Comparison of ENCODE assay signal across 8 cellular contexts in the genomic region with DNA sequence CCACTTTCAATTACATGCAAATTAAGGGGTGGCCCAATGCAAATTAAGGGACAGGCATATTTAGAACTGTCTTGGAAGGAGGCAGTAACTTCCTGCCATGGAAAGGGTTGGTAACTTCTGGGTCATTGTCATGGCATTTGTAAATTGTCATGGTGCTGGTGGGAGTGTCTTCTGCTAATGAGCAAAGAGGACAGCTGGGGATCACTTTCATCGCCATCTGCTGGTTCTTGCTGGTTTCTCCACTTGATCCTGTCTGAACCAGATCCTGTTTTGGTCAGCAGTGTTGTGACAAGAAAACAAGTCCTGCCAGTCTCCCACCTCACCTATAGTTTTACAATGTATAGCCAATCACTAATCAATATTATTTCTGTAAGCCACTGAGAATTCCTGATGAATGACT. TPM values are rescaled to one million over a fixed set of nuclear protein-coding genes. Genes with fewer than 3 reads are reported as not detected.
DNase-seq lines count a peak whose midpoint lies in the region; ATAC-seq and TF ChIP-seq lines count a peak whose summit lies in the region.

No MANE protein-coding gene starts in this region.

- H3K27ac ChIP-seq in DND-41 (ENCODE audit: low read length): no peak overlapping the region

- TF ChIP-seq CTCF in DND-41 (IDR thresholded peaks at IDR 0.05; ENCODE audit: borderline replicate concordance, extremely low read depth, low read length, poor library complexity, severe bottlenecking) (peak; percentile 66), kidney epithelial cell (IDR thresholded peaks at IDR 0.05; ENCODE audit: insufficient read depth, low read length, poor library complexity, severe bottlenecking) (peak; percentile 37)

- H3K27me3 ChIP-seq in DND-41 (ENCODE audit: insufficient read depth, low read length, poor library complexity) (no peaks in the 10 kb centered on the region), kidney epithelial cell (ENCODE audit: control insufficient read depth, insufficient read depth, low read length) (no peaks in the 10 kb centered on the region)

- H4K20me1 ChIP-seq in DND-41 (ENCODE audit: insufficient read depth, low read length): no peaks in the 10 kb centered on the region

- H3K4me1 ChIP-seq in DND-41 (ENCODE audit: insufficient read depth, low read length): no peaks in the 10 kb centered on the region

- H3K4me2 ChIP-seq in DND-41 (ENCODE audit: insufficient read depth, low read length): no peak overlapping the region

- peak; percentile 44 for DNase-seq in DND-41
- no peak for DNase-seq in kidney epithelial cell (ENCODE audit: low read depth)
- DNase-seq in activated CD4-positive, CD25-positive, alpha-beta regulatory T cell (lab: John Stamatoyannopoulos, UW): no peak
- DNase-seq in epidermal melanocyte (ENCODE audit: insufficient read length, low spot score): no peak
- DNase-seq in cerebellar nuclear complex (lab: John Stamatoyannopoulos, UW): no peak

- H3K4me3 ChIP-seq in DND-41 (ENCODE audit: low read depth in 1 of 2, low read length in 2 of 2) (no peak overlapping the region), kidney epithelial cell (ENCODE audit: low read depth, low read length) (no peak overlapping the region)

- ATAC-seq in DND-41 (ENCODE audit: insufficient read depth, low read depth) (peak; percentile 82), GM19351 (IDR thresholded peaks at IDR 0.05; ENCODE audit: unreplicated experiment) (peak; percentile 90), HG03565 (IDR thresholded peaks at IDR 0.05; ENCODE audit: unreplicated experiment) (peak; percentile 78), SK-N-SH treated with all-trans-retinoic acid at 6 μM for 48 hours (peak; percentile 78)

- no peak overlapping the region for H2AFZ ChIP-seq in DND-41 (ENCODE audit: low read depth, low read length)

- H3K9me3 ChIP-seq in DND-41 (ENCODE audit: insufficient read depth, low read length, severe bottlenecking): peaks cover 2% of the 10 kb centered on the region

- H3K36me3 ChIP-seq in DND-41 (ENCODE audit: insufficient read depth, low read length) (no peaks in the 10 kb centered on the region), kidney epithelial cell (ENCODE audit: control insufficient read depth, insufficient read depth, low read length) (no peaks in the 10 kb centered on the region)

- H3K79me2 ChIP-seq in DND-41 (ENCODE audit: insufficient read depth, low read length): no peaks in the 10 kb centered on the region

- no peak overlapping the region for H3K9ac ChIP-seq in DND-41 (ENCODE audit: low read depth, low read length)

TF ChIP-seq in SK-N-SH treated with all-trans-retinoic acid at 6 μM for 48 hours, 23 proteins besides CTCF, POLR2A, EP300 and RAD21:
- no peak for TF ChIP-seq BACH2 (CRISPR knock-in tag; IDR thresholded peaks at IDR 0.05; ENCODE audit: borderline replicate concordance)
- no peak for TF ChIP-seq ZNF565 (CRISPR knock-in tag; conservative IDR thresholded peaks at IDR 0.05; ENCODE audit: low read depth)
- TF ChIP-seq ARNTL (CRISPR knock-in tag; IDR thresholded peaks at IDR 0.05; ENCODE audit: borderline replicate concordance, low read depth): no peak
- no peak for TF ChIP-seq OSR1 (CRISPR knock-in tag; IDR thresholded peaks at IDR 0.05)
- no peak for TF ChIP-seq TCF4 (CRISPR knock-in tag; IDR thresholded peaks at IDR 0.05; ENCODE audit: borderline replicate concordance)
- TF ChIP-seq PPARA (CRISPR knock-in tag; IDR thresholded peaks at IDR 0.05; ENCODE audit: borderline replicate concordance): no peak
- TF ChIP-seq SNAI2 (CRISPR knock-in tag; IDR thresholded peaks at IDR 0.05): no peak
- TF ChIP-seq, protein P1, sequence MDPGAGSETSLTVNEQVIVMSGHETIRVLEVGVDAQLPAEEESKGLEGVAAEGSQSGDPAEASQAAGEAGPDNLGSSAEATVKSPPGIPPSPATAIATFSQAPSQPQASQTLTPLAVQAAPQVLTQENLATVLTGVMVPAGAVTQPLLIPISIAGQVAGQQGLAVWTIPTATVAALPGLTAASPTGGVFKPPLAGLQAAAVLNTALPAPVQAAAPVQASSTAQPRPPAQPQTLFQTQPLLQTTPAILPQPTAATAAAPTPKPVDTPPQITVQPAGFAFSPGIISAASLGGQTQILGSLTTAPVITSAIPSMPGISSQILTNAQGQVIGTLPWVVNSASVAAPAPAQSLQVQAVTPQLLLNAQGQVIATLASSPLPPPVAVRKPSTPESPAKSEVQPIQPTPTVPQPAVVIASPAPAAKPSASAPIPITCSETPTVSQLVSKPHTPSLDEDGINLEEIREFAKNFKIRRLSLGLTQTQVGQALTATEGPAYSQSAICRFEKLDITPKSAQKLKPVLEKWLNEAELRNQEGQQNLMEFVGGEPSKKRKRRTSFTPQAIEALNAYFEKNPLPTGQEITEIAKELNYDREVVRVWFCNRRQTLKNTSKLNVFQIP (CRISPR knock-in tag; IDR thresholded peaks at IDR 0.05; ENCODE audit: borderline replicate concordance, low read depth): no peak
- TF ChIP-seq, protein P2, sequence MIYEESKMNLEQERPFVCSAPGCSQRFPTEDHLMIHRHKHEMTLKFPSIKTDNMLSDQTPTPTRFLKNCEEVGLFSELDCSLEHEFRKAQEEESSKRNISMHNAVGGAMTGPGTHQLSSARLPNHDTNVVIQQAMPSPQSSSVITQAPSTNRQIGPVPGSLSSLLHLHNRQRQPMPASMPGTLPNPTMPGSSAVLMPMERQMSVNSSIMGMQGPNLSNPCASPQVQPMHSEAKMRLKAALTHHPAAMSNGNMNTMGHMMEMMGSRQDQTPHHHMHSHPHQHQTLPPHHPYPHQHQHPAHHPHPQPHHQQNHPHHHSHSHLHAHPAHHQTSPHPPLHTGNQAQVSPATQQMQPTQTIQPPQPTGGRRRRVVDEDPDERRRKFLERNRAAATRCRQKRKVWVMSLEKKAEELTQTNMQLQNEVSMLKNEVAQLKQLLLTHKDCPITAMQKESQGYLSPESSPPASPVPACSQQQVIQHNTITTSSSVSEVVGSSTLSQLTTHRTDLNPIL (CRISPR knock-in tag; IDR thresholded peaks at IDR 0.05; ENCODE audit: low read depth): no peak
- no peak for TF ChIP-seq CSDC2 (CRISPR knock-in tag; IDR thresholded peaks at IDR 0.05)
- TF ChIP-seq ZNF8 (CRISPR knock-in tag; IDR thresholded peaks at IDR 0.05): no peak
- no peak for TF ChIP-seq GLIS3 (CRISPR knock-in tag; IDR thresholded peaks at IDR 0.05)
- TF ChIP-seq, protein P3, sequence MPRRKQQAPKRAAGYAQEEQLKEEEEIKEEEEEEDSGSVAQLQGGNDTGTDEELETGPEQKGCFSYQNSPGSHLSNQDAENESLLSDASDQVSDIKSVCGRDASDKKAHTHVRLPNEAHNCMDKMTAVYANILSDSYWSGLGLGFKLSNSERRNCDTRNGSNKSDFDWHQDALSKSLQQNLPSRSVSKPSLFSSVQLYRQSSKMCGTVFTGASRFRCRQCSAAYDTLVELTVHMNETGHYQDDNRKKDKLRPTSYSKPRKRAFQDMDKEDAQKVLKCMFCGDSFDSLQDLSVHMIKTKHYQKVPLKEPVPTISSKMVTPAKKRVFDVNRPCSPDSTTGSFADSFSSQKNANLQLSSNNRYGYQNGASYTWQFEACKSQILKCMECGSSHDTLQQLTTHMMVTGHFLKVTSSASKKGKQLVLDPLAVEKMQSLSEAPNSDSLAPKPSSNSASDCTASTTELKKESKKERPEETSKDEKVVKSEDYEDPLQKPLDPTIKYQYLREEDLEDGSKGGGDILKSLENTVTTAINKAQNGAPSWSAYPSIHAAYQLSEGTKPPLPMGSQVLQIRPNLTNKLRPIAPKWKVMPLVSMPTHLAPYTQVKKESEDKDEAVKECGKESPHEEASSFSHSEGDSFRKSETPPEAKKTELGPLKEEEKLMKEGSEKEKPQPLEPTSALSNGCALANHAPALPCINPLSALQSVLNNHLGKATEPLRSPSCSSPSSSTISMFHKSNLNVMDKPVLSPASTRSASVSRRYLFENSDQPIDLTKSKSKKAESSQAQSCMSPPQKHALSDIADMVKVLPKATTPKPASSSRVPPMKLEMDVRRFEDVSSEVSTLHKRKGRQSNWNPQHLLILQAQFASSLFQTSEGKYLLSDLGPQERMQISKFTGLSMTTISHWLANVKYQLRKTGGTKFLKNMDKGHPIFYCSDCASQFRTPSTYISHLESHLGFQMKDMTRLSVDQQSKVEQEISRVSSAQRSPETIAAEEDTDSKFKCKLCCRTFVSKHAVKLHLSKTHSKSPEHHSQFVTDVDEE (CRISPR knock-in tag; IDR thresholded peaks at IDR 0.05): no peak
- no peak for TF ChIP-seq ISL1 (CRISPR knock-in tag; IDR thresholded peaks at IDR 0.05)
- TF ChIP-seq RARB (CRISPR knock-in tag; IDR thresholded peaks at IDR 0.05): no peak
- TF ChIP-seq ZC3H10 (CRISPR knock-in tag; IDR thresholded peaks at IDR 0.05): no peak
- TF ChIP-seq, protein P4, sequence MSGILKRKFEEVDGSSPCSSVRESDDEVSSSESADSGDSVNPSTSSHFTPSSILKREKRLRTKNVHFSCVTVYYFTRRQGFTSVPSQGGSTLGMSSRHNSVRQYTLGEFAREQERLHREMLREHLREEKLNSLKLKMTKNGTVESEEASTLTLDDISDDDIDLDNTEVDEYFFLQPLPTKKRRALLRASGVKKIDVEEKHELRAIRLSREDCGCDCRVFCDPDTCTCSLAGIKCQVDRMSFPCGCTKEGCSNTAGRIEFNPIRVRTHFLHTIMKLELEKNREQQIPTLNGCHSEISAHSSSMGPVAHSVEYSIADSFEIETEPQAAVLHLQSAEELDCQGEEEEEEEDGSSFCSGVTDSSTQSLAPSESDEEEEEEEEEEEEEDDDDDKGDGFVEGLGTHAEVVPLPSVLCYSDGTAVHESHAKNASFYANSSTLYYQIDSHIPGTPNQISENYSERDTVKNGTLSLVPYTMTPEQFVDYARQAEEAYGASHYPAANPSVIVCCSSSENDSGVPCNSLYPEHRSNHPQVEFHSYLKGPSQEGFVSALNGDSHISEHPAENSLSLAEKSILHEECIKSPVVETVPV (CRISPR knock-in tag; IDR thresholded peaks at IDR 0.05): no peak
- TF ChIP-seq, protein P5, sequence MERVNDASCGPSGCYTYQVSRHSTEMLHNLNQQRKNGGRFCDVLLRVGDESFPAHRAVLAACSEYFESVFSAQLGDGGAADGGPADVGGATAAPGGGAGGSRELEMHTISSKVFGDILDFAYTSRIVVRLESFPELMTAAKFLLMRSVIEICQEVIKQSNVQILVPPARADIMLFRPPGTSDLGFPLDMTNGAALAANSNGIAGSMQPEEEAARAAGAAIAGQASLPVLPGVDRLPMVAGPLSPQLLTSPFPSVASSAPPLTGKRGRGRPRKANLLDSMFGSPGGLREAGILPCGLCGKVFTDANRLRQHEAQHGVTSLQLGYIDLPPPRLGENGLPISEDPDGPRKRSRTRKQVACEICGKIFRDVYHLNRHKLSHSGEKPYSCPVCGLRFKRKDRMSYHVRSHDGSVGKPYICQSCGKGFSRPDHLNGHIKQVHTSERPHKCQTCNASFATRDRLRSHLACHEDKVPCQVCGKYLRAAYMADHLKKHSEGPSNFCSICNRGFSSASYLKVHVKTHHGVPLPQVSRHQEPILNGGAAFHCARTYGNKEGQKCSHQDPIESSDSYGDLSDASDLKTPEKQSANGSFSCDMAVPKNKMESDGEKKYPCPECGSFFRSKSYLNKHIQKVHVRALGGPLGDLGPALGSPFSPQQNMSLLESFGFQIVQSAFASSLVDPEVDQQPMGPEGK (CRISPR knock-in tag; IDR thresholded peaks at IDR 0.05; ENCODE audit: borderline replicate concordance): no peak
- no peak for TF ChIP-seq ZNF70 (CRISPR knock-in tag; IDR thresholded peaks at IDR 0.05)

RNA-seq across cellular contexts. Expression of a gene that starts 23.4 kb away (rescaled TPM):
- total RNA-seq in kidney epithelial cell: 0.21 and 0.88 TPM in 2 replicates
